ENCODE assay signal across 10 cellular contexts in the genomic region with DNA sequence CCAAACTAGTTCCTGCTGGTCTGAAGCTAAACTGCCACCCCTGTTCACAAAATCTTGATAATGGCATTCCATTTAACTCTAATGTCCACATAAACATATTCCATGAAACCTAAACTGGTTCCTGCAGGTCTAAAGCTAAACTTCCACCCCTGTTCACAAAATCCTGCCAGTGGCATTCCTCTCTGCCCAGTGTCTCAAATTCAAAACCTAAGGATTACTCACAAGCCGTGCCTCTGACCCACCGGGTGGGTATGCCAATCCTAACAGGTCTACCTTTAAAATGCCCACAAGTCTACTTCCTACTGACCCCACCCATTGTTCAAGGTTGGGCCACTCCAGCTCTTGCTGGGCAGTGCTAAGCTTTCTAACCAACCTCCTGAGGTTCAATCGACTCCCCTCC.
DNase-seq lines count a peak whose midpoint lies in the region; ATAC-seq and TF ChIP-seq lines count a peak whose summit lies in the region.
"Had no signal": no experiment of that assay in that cellular context is flagged by ENCODE, and none has a peak within 500 bp of the region (broad histone marks: within the 10 kb centered on the region; RNA-seq: fewer than 3 reads in every experiment).

No MANE protein-coding gene starts in this region.

- DNase-seq in Karpas-422 (no peak), adrenal gland (no peak), right lobe of liver (no peak), NCI-H2029 (lab: John Stamatoyannopoulos, UW) (no peak), endothelial cell (ENCODE audit: low spot score) (no peak)
- no peak for DNase-seq in activated CD4-positive, alpha-beta T cell treated with anti-CD3 and anti-CD28 coated beads for 1 hour
- DNase-seq: activated CD4-positive, CD25-positive, alpha-beta regulatory T cell treated with anti-CD3 and anti-CD28 coated beads, Interleukin-2, amount 50 U/mL, for 72 hours; activated effector memory CD4-positive, alpha-beta T cell treated with Interleukin-2 at 50 U/mL for 16 hours; SHP77 treated with DMSO at 0.1 percent for 48 hours had no signal

- H3K27me3 ChIP-seq in Karpas-422 (ENCODE audit: low read length) (no peaks in the 10 kb centered on the region), adrenal gland (no peaks in the 10 kb centered on the region), right lobe of liver (no peaks in the 10 kb centered on the region), subcutaneous abdominal adipose tissue (ENCODE audit: control insufficient read depth in 5 of 5, insufficient read depth in 4 of 5, low read length in 5 of 5) (no peaks in the 10 kb centered on the region)

- no peak overlapping the region for H3K4me2 ChIP-seq in Karpas-422 (ENCODE audit: low read depth, low read length, poor library complexity, severe bottlenecking)

- no peak overlapping the region for H2AFZ ChIP-seq in Karpas-422 (ENCODE audit: low read length)

- H3K27ac ChIP-seq in Karpas-422 (ENCODE audit: low read length), result peak overlapping the region; percentile 97
- H3K27ac ChIP-seq in adrenal gland, result peak overlapping the region; percentile 58 to 75 (median 61)
- peak overlapping the region; percentile 16 to 37 (median 37) for H3K27ac ChIP-seq in right lobe of liver
- H3K27ac ChIP-seq in subcutaneous abdominal adipose tissue (ENCODE audit: low read depth, low read length), result peak overlapping the region; percentile 68

- H3K4me1 ChIP-seq in Karpas-422 (ENCODE audit: low read length) (peaks cover 53% of the 10 kb centered on the region), adrenal gland (replicated peaks in 1 of 2) (peaks cover 34 to 73% of the 10 kb centered on the region in 2 donors), right lobe of liver (peaks cover 0 to 32% (median 15%) of the 10 kb centered on the region in 4 donors), subcutaneous abdominal adipose tissue (ENCODE audit: control insufficient read depth in 5 of 5, insufficient read depth in 5 of 5, low read length in 5 of 5) (peaks cover 8 to 73% (median 51%) of the 10 kb centered on the region in 5 donors)

- no peaks in the 10 kb centered on the region for H3K9me3 Mint-ChIP-seq in endothelial cell (ENCODE audit: unreplicated experiment)

- H3K27ac Mint-ChIP-seq in endothelial cell (ENCODE audit: unreplicated experiment), result no peak overlapping the region

- TF ChIP-seq CTCF in adrenal gland (IDR thresholded peaks at IDR 0.05) (no peak), right lobe of liver (IDR thresholded peaks at IDR 0.05) (no peak), endothelial cell (IDR thresholded peaks at IDR 0.05; ENCODE audit: unreplicated experiment) (no peak)

- no peaks in the 10 kb centered on the region for H4K20me1 ChIP-seq in Karpas-422 (ENCODE audit: insufficient read depth, low read depth, low read length)

- no peak for ATAC-seq in right lobe of liver

- no peak overlapping the region for H3K4me3 ChIP-seq in Karpas-422 (ENCODE audit: low read length)
- no peak overlapping the region for H3K4me3 ChIP-seq in adrenal gland
- H3K4me3 ChIP-seq in right lobe of liver, result no peak overlapping the region
- H3K4me3 ChIP-seq in subcutaneous abdominal adipose tissue (ENCODE audit: low read depth in 1 of 5, low read length in 5 of 5), result no peak overlapping the region

- WGBS in adrenal gland, 4 donors, result 66 to 85% (median 69%) methylated on average over 3 of the region's 3 CpGs
- 72% methylated on average over 3 of the region's 3 CpGs for WGBS in right lobe of liver (ENCODE audit: insufficient coverage, low coverage, low lambda C conversion rate, missing lambda C conversion rate)

- intact Hi-C loops in adrenal gland (cut with DNase I) (no loop called here), right lobe of liver (cut with DNase I) (no loop called here)

- TF ChIP-seq POLR2A in adrenal gland (IDR thresholded peaks at IDR 0.05) (no peak), right lobe of liver (IDR thresholded peaks at IDR 0.05) (no peak)

- H3K36me3 ChIP-seq in Karpas-422 (ENCODE audit: insufficient read depth, low read length), result no peaks in the 10 kb centered on the region
- no peaks in the 10 kb centered on the region for H3K36me3 ChIP-seq in adrenal gland (replicated peaks in 1 of 2)
- H3K36me3 ChIP-seq in right lobe of liver, result no peaks in the 10 kb centered on the region
- peaks cover 0 to 4% (median 0%) of the 10 kb centered on the region in 5 donors for H3K36me3 ChIP-seq in subcutaneous abdominal adipose tissue (ENCODE audit: control insufficient read depth in 5 of 5, insufficient read depth in 5 of 5, low read length in 5 of 5)

- H3K9me3 ChIP-seq in Karpas-422 (ENCODE audit: low read length), result no peaks in the 10 kb centered on the region
- no peaks in the 10 kb centered on the region for H3K9me3 ChIP-seq in adrenal gland (replicated peaks in 1 of 3)
- no peaks in the 10 kb centered on the region for H3K9me3 ChIP-seq in right lobe of liver
- H3K9me3 ChIP-seq in subcutaneous abdominal adipose tissue (ENCODE audit: control insufficient read depth in 5 of 5, low read length in 5 of 5), result no peaks in the 10 kb centered on the region

- peaks cover 21% of the 10 kb centered on the region for H3K4me1 Mint-ChIP-seq in endothelial cell (ENCODE audit: unreplicated experiment)

- peaks cover 5% of the 10 kb centered on the region for H3K36me3 Mint-ChIP-seq in endothelial cell (ENCODE audit: low read depth, unreplicated experiment)

- no peaks in the 10 kb centered on the region for H3K9me2 ChIP-seq in Karpas-422 (replicated peaks; ENCODE audit: insufficient read depth, low read length)

- H3K79me2 ChIP-seq in Karpas-422 (ENCODE audit: low read length), result peaks cover 81% of the 10 kb centered on the region

- no peak overlapping the region for H3K4me3 Mint-ChIP-seq in endothelial cell (ENCODE audit: unreplicated experiment)

- H3K27me3 Mint-ChIP-seq in endothelial cell (ENCODE audit: unreplicated experiment), result peaks cover 7% of the 10 kb centered on the region

- H3K9ac ChIP-seq in Karpas-422 (ENCODE audit: low read length) (no peak overlapping the region), subcutaneous abdominal adipose tissue (ENCODE audit: low read length in 5 of 5) (no peak overlapping the region)

Comparison
In these comparisons a context has a peak if more than half of its experiments do, and no peak if none do; other contexts are left out.
1. H3K27ac ChIP-seq: peak in every context shown above with its lines; median percentile 97 in Karpas-422; 68 in subcutaneous abdominal adipose tissue; 61 in adrenal gland; 37 in right lobe of liver.